13 cellular contexts compared by ENCODE assay signal in the genomic region with DNA sequence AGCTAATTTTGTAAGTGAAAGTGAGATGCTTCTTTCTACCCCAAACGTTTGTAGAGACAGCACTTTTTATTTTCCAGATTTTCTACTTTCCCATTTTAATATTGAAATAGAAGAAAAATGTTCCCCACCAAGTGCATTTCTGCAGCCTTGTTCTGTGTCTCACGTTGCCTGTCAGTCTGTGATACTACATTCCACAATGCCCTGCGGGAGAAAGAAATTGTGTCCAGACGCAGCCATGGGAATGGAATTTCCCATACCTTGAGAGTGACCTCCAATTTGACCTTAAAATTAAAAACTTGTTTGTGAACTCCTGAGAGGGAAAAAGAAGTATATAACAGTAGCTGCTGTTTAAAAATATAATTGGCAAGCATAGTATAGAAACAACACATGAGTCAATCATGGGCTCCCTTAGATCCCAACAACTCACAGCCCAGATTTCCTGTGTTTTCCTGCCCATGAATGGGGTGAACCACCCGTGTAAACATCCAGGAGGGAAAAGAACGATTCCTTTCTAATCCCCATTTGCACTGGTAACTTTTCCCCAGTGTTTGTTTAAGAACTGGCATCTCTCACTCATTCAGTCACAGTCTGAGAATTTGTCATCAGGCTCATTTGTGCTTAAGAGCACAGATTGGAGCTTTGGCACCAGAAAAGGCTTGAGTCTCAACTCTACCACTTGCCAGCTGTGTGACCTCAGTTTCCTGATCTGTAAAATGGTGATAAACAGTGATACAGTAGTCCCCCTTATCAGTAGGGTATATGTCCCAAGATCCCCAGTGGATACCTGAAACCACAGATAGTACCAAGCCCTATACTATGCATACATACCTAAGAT.
DNase-seq lines count a peak whose midpoint lies in the region; ATAC-seq and TF ChIP-seq lines count a peak whose summit lies in the region.
"Had no signal": no experiment of that assay in that cellular context is flagged by ENCODE, and none has a peak within 500 bp of the region (broad histone marks: within the 10 kb centered on the region; RNA-seq: fewer than 3 reads in every experiment).

No MANE protein-coding gene starts in this region.

- ATAC-seq in GM19324 (IDR thresholded peaks at IDR 0.05; ENCODE audit: low FRiP score, unreplicated experiment) (peak; percentile 30), HG02642 (IDR thresholded peaks at IDR 0.05; ENCODE audit: poor library complexity, unreplicated experiment) (peak; percentile 43), HG03520 (IDR thresholded peaks at IDR 0.05; ENCODE audit: unreplicated experiment) (peak; percentile 32)

- H3F3A ChIP-seq in neural progenitor cell (ENCODE audit: low read depth), result no peaks in the 10 kb centered on the region

- DNase-seq in neural progenitor cell (ENCODE audit: low spot score), result peak; percentile 9
- no peak for DNase-seq in central memory CD4-positive, alpha-beta T cell
- DNase-seq in ascending aorta (ENCODE audit: low spot score in 2 of 2), result no peak
- DNase-seq in GM10266 (ENCODE audit: extremely low spot score), result no peak
- DNase-seq in cerebellar nuclear complex (lab: John Stamatoyannopoulos, UW), result no peak
- DNase-seq: NCI-H2171 treated with DMSO at 0.1 percent for 48 hours had no signal

- no peak overlapping the region for H3K4me3 Mint-ChIP-seq in neural progenitor cell
- H3K4me3 Mint-ChIP-seq: activated T-helper 1 cell treated with anti-CD3 and anti-CD28 coated beads, Interleukin-12 subunit alpha, Interleukin-12 subunit beta, Interleukin-2, Interleukin-4 antibody, amounts not matched to agents 30 ng/mL and 10 ng/mL and 1 ng/mL, durations not matched to agents 14 hours and 24 hours and 36 hours; dendritic cell treated with granulocyte-macrophage colony-stimulating factor and Interleukin-4, amounts not matched to agents 40 ng/mL and 50 ng/mL, for 4 days; T-helper 1 cell treated with Interleukin-12 subunit alpha and Interleukin-12 subunit beta and Interleukin-4 antibody, amounts not matched to agents 30 μg/mL and 1 μg/mL, for 36 hours had no signal

- H3K4me3 ChIP-seq in neural progenitor cell (no peak overlapping the region), ascending aorta (peak overlapping the region in 1 of 2 donors; percentile 10)

- H3K4me2 ChIP-seq in neural progenitor cell, result peak overlapping the region; percentile 42

- intact Hi-C loops in ascending aorta (cut with DNase I), result no loop called here

- H3K4me1 ChIP-seq in neural progenitor cell (peaks cover 23% of the 10 kb centered on the region), ascending aorta (no peaks in the 10 kb centered on the region)

- no peaks in the 10 kb centered on the region for H3K36me3 Mint-ChIP-seq in neural progenitor cell

- H3K9me3 ChIP-seq in neural progenitor cell (ENCODE audit: low read depth), result no peaks in the 10 kb centered on the region
- no peaks in the 10 kb centered on the region for H3K9me3 ChIP-seq in ascending aorta
- H3K9me3 ChIP-seq: neutrophil had no signal

- no peak overlapping the region for H3K9ac ChIP-seq in neural progenitor cell

- peaks cover 26% of the 10 kb centered on the region for H3K4me1 Mint-ChIP-seq in neural progenitor cell

- no peak overlapping the region for H2AFZ ChIP-seq in neural progenitor cell (replicated peaks)

- H4K20me1 ChIP-seq in neural progenitor cell (ENCODE audit: low read depth), result no peaks in the 10 kb centered on the region

- H3K36me3 ChIP-seq in neural progenitor cell (no peaks in the 10 kb centered on the region), ascending aorta (no peaks in the 10 kb centered on the region)
- H3K36me3 ChIP-seq: neutrophil had no signal

- TF ChIP-seq CTCF in neural progenitor cell (IDR thresholded peaks at IDR 0.05) (no peak), ascending aorta (IDR thresholded peaks at IDR 0.05) (no peak), GM10266 (IDR thresholded peaks at IDR 0.05; ENCODE audit: control insufficient read depth, insufficient read depth, low read depth, missing control alignments) (no peak)

- H3K27me3 ChIP-seq in neural progenitor cell (no peaks in the 10 kb centered on the region), ascending aorta (no peaks in the 10 kb centered on the region)
- H3K27me3 ChIP-seq: neutrophil had no signal

- H3K79me2 ChIP-seq in neural progenitor cell (ENCODE audit: low read depth), result no peaks in the 10 kb centered on the region

- H3K27ac ChIP-seq in neural progenitor cell (no peak overlapping the region), ascending aorta (no peak overlapping the region)
- H3K27ac ChIP-seq: neutrophil had no signal

- peaks cover 4% of the 10 kb centered on the region for H3K27me3 Mint-ChIP-seq in neural progenitor cell (ENCODE audit: insufficient read depth, low read depth)
- H3K27me3 Mint-ChIP-seq: dendritic cell treated with granulocyte-macrophage colony-stimulating factor and Interleukin-4, amounts not matched to agents 40 ng/mL and 50 ng/mL, for 4 days had no signal

- peak overlapping the region; percentile 81 for H3K27ac Mint-ChIP-seq in neural progenitor cell
- H3K27ac Mint-ChIP-seq: activated T-helper 1 cell treated with anti-CD3 and anti-CD28 coated beads, Interleukin-12 subunit alpha, Interleukin-12 subunit beta, Interleukin-2, Interleukin-4 antibody, amounts not matched to agents 30 ng/mL and 10 ng/mL and 1 ng/mL, durations not matched to agents 14 hours and 24 hours and 36 hours; dendritic cell treated with granulocyte-macrophage colony-stimulating factor and Interleukin-4, amounts not matched to agents 40 ng/mL and 50 ng/mL, for 4 days; T-helper 1 cell treated with Interleukin-12 subunit alpha and Interleukin-12 subunit beta and Interleukin-4 antibody, amounts not matched to agents 30 μg/mL and 1 μg/mL, for 36 hours had no signal

- peaks cover 4% of the 10 kb centered on the region for H3K9me3 Mint-ChIP-seq in neural progenitor cell
- H3K9me3 Mint-ChIP-seq: activated T-helper 1 cell treated with anti-CD3 and anti-CD28 coated beads, Interleukin-12 subunit alpha, Interleukin-12 subunit beta, Interleukin-2, Interleukin-4 antibody, amounts not matched to agents 30 ng/mL and 10 ng/mL and 1 ng/mL, durations not matched to agents 14 hours and 24 hours and 36 hours; dendritic cell treated with granulocyte-macrophage colony-stimulating factor and Interleukin-4, amounts not matched to agents 40 ng/mL and 50 ng/mL, for 4 days had no signal
